ENCODE assay signal across 23 cellular contexts in genomic region chr12:18897816-18898215, GRCh38.
DNase-seq lines count a peak whose midpoint lies in the region; ATAC-seq and TF ChIP-seq lines count a peak whose summit lies in the region.
"Had no signal": no experiment of that assay in that cellular context is flagged by ENCODE, and none has a peak within 500 bp of the region (broad histone marks: within the 10 kb centered on the region; RNA-seq: fewer than 3 reads in every experiment).

No MANE protein-coding gene starts in this region.

- H3K4me1 ChIP-seq in upper lobe of right lung (no peaks in the 10 kb centered on the region), smooth muscle cell (ENCODE audit: low read depth) (peaks cover 8% of the 10 kb centered on the region)

- WGBS in smooth muscle cell (ENCODE audit: low lambda C conversion rate), result 65% methylated on average over 5 of the region's 5 CpGs

- H3K27me3 ChIP-seq in brain microvascular endothelial cell (replicated peaks) (no peaks in the 10 kb centered on the region), upper lobe of right lung (no peaks in the 10 kb centered on the region), smooth muscle cell (ENCODE audit: low read depth) (no peaks in the 10 kb centered on the region)
- H3K27me3 ChIP-seq: BE2C, SJCRH30 had no signal

- H4K20me1 ChIP-seq in smooth muscle cell (ENCODE audit: low read depth), result no peaks in the 10 kb centered on the region

- no peaks in the 10 kb centered on the region for H3K9me3 ChIP-seq in upper lobe of right lung
- no peaks in the 10 kb centered on the region for H3K9me3 ChIP-seq in smooth muscle cell (replicated peaks; ENCODE audit: low read depth)
- H3K9me3 ChIP-seq: BE2C, SJCRH30 had no signal

- H3K27ac ChIP-seq in brain microvascular endothelial cell (no peak overlapping the region), upper lobe of right lung (no peak overlapping the region), smooth muscle cell (ENCODE audit: low read depth) (no peak overlapping the region)
- H3K27ac ChIP-seq: PC-9, SJCRH30 had no signal

- H3F3A ChIP-seq in smooth muscle cell (ENCODE audit: low read depth), result no peaks in the 10 kb centered on the region

- in situ Hi-C loops in brain microvascular endothelial cell (cut with HindIII; ENCODE audit: low pct_ligation_motif_present, low sequenced_read_pairs), result no loop called here

- no peak for ATAC-seq in upper lobe of right lung
- ATAC-seq: GM12878, Right ventricle myocardium inferior, SK-N-SH treated with all-trans-retinoic acid at 6 μM for 48 hours had no signal

- no peak overlapping the region for H2AFZ ChIP-seq in smooth muscle cell (ENCODE audit: low read depth)
- H2AFZ ChIP-seq: PC-9 had no signal

- TF ChIP-seq CTCF in brain microvascular endothelial cell (IDR thresholded peaks at IDR 0.05; ENCODE audit: low read depth, low read length, missing control alignments) (no peak), upper lobe of right lung (IDR thresholded peaks at IDR 0.05) (no peak), smooth muscle cell (IDR thresholded peaks at IDR 0.05; ENCODE audit: borderline replicate concordance, insufficient read depth, poor library complexity, severe bottlenecking) (no peak)

- no peaks in the 10 kb centered on the region for H3K36me3 ChIP-seq in brain microvascular endothelial cell (replicated peaks)
- H3K36me3 ChIP-seq in upper lobe of right lung, result no peaks in the 10 kb centered on the region
- H3K36me3 ChIP-seq in smooth muscle cell (ENCODE audit: low read depth), result no peaks in the 10 kb centered on the region
- H3K36me3 ChIP-seq: BE2C, SJCRH30 had no signal

- no peak overlapping the region for H3K4me3 ChIP-seq in brain microvascular endothelial cell (ENCODE audit: low read depth, low read length)
- H3K4me3 ChIP-seq in upper lobe of right lung, result no peak overlapping the region
- H3K4me3 ChIP-seq in smooth muscle cell, result no peak overlapping the region
- H3K4me3 ChIP-seq: GM12878, PC-9, SJCRH30 had no signal

- no peak overlapping the region for H3K4me2 ChIP-seq in smooth muscle cell
- H3K4me2 ChIP-seq: PC-9 had no signal

- peak; percentile 8 for DNase-seq in ELR (ENCODE audit: low read depth)
- peak; percentile 16 for DNase-seq in brain microvascular endothelial cell
- peak; percentile 14 for DNase-seq in myocyte (ENCODE audit: low read depth)
- DNase-seq in SKM-1 treated with dmso at 0.1 percent for 144 hours (lab: John Stamatoyannopoulos, UW; ENCODE audit: unreplicated experiment), result no peak
- no peak for DNase-seq in cortex of kidney (lab: John Stamatoyannopoulos, UW)
- DNase-seq in upper lobe of right lung, result no peak
- DNase-seq in smooth muscle cell (lab: John Stamatoyannopoulos, UW; ENCODE audit: unreplicated experiment), result no peak
- DNase-seq: ACHN; BE2C; CD8-positive, alpha-beta memory T cell; DMS153; DND-41; KBM-7; MM.1S; NCI-H2029; NCI-H446; NCI-H524 treated with DMSO at 0.1 percent for 48 hours; NCI-H82; PC-9; SJCRH30 had no signal

- no peak overlapping the region for H3K9ac ChIP-seq in smooth muscle cell (ENCODE audit: low read depth)

- intact Hi-C loops in upper lobe of right lung (cut with DNase I), result no loop called here

- H3K79me2 ChIP-seq in smooth muscle cell (ENCODE audit: low read depth), result no peaks in the 10 kb centered on the region

Comparison
In these comparisons a context has a peak if more than half of its experiments do, and no peak if none do; other contexts are left out.
1. DNase-seq: peak in ELR (single experiment), brain microvascular endothelial cell (single experiment) and myocyte (single experiment); none in SKM-1 treated with dmso at 0.1 percent for 144 hours (single experiment), cortex of kidney (single experiment), upper lobe of right lung (single experiment) and smooth muscle cell (single experiment).